Comparison of ENCODE assay signal across 15 cellular contexts in the genomic region with DNA sequence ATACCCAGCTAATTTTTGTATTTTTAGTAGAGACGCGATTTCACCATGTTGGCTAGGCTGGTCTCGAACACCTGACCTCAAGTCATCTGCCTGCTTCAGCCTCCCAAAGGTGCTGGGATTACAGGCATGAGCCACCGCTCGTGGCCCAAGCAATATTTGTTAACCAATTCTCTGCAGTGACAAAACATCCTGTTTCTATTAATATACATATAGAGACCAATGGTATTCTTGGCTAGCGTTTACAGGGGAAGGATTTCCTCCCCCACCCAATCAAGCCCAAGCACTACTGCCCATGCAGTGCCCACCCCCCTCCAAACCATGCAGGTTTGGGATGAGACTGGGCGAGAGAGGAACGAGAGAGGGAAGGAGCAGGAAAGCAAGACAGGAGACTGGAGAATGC. TPM values are rescaled to one million over a fixed set of nuclear protein-coding genes. Genes with fewer than 3 reads are reported as not detected.
"Had no signal": no experiment of that assay in that cellular context is flagged by ENCODE, and none has a peak within 500 bp of the region (broad histone marks: within the 10 kb centered on the region; RNA-seq: fewer than 3 reads in every experiment).

No MANE protein-coding gene starts in this region.

- H3K36me3 ChIP-seq: neutrophil, tibial artery, upper lobe of left lung, vagina had no signal

- H3K4me3 ChIP-seq: smooth muscle cell, tibial artery, upper lobe of left lung, vagina had no signal

- H3K27ac ChIP-seq: foreskin keratinocyte, neutrophil, tibial artery, upper lobe of left lung, vagina had no signal

- ATAC-seq: foreskin keratinocyte; naive thymus-derived CD4-positive, alpha-beta T cell; right cardiac atrium; stimulated activated memory B cell treated with anti-CD40 and anti-IgM and Interleukin-4, amounts not matched to agents 10 μg/mL and 1 μg/mL and 100 μg/mL, for 72 hours had no signal

- H3K4me3 Mint-ChIP-seq: naive thymus-derived CD4-positive, alpha-beta T cell; stimulated activated memory B cell treated with anti-CD40 and anti-IgM and Interleukin-4, amounts not matched to agents 10 μg/mL and 1 μg/mL and 100 μg/mL, for 72 hours; stimulated activated naive CD8-positive, alpha-beta T cell treated with anti-CD3 and anti-CD28 coated beads, Interleukin-15, Interleukin-2, amounts not matched to agents 100 ng/mL and 50 ng/mL, for 24 hours had no signal

- H3K27ac Mint-ChIP-seq: naive thymus-derived CD4-positive, alpha-beta T cell; progenitor cell of endocrine pancreas; stimulated activated memory B cell treated with anti-CD40 and anti-IgM and Interleukin-4, amounts not matched to agents 10 μg/mL and 1 μg/mL and 100 μg/mL, for 72 hours; stimulated activated naive CD8-positive, alpha-beta T cell treated with anti-CD3 and anti-CD28 coated beads, Interleukin-15, Interleukin-2, amounts not matched to agents 100 ng/mL and 50 ng/mL, for 24 hours had no signal

- H3K9me3 ChIP-seq: neutrophil, tibial artery, upper lobe of left lung, vagina had no signal

- H3K27me3 ChIP-seq: tibial artery, upper lobe of left lung, vagina had no signal

- H3K4me1 ChIP-seq: foreskin keratinocyte had no signal

- DNase-seq: foreskin keratinocyte; kidney glomerular epithelial cell; mammary epithelial cell; naive thymus-derived CD4-positive, alpha-beta T cell; right cardiac atrium; stimulated activated CD4-positive, alpha-beta T cell treated with anti-CD3 and anti-CD28 coated beads, Interleukin-4, amount 100 ng/mL, for 1 hour; upper lobe of left lung had no signal

- H3K9me3 Mint-ChIP-seq: stimulated activated memory B cell treated with anti-CD40 and anti-IgM and Interleukin-4, amounts not matched to agents 10 μg/mL and 1 μg/mL and 100 μg/mL, for 72 hours; stimulated activated naive CD8-positive, alpha-beta T cell treated with anti-CD3 and anti-CD28 coated beads, Interleukin-15, Interleukin-2, amounts not matched to agents 100 ng/mL and 50 ng/mL, for 24 hours had no signal

- H3K36me3 Mint-ChIP-seq: naive thymus-derived CD4-positive, alpha-beta T cell; stimulated activated memory B cell treated with anti-CD40 and anti-IgM and Interleukin-4, amounts not matched to agents 10 μg/mL and 1 μg/mL and 100 μg/mL, for 72 hours had no signal

RNA-seq across cellular contexts. Expression of gene APOL3, which starts 53.1 kb away (rescaled TPM):
- total RNA-seq: progenitor cell of endocrine pancreas had no signal
- polyA plus RNA-seq: neural cell had no signal
